In the genomic region with DNA sequence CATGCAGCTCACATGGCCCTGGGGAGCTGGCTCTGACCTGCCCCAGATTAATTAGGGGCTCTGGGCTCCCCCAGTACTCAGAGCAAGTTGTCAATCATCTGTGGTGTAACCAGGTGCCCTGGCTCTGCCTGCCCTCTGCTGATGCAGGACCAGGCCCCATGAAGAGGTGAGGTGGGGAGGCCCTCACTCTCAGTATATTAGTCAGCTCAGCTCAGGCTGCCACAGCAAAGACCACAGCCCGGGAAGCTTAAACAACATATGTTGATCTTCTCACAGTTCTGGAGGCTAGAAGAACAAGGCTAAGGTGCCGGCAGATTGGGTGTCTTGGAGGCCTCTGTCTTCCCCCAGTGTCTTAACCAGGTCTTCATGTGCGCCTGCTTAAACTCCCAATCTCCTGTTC, we compare ENCODE assay signal across 19 cellular contexts.
"Had no signal": no experiment of that assay in that cellular context is flagged by ENCODE, and none has a peak within 500 bp of the region (broad histone marks: within the 10 kb centered on the region; RNA-seq: fewer than 3 reads in every experiment).

No MANE protein-coding gene starts in this region.

- H3K27ac ChIP-seq: breast epithelium had no signal

- H3K36me3 ChIP-seq: breast epithelium, MG63 had no signal

- H3K9me3 ChIP-seq: breast epithelium, MG63 had no signal

- H3K4me1 Mint-ChIP-seq: activated naive CD4-positive, alpha-beta T cell treated with anti-CD3 and anti-CD28 coated beads, Interleukin-2, amount 50 U/mL, for 24 hours; T-helper 17 cell had no signal

- H3K36me3 Mint-ChIP-seq: activated naive CD4-positive, alpha-beta T cell treated with anti-CD3 and anti-CD28 coated beads, Interleukin-2, amount 50 U/mL, for 24 hours had no signal

- H3K4me3 ChIP-seq: breast epithelium, MG63 had no signal

- H3K27ac Mint-ChIP-seq: activated CD8-positive, alpha-beta T cell treated with anti-CD3 and anti-CD28 coated beads for 36 hours; activated naive CD4-positive, alpha-beta T cell treated with anti-CD3 and anti-CD28 coated beads, Interleukin-2, amount 50 U/mL, for 24 hours; activated T-cell treated with anti-CD3 and anti-CD28 coated beads, Interleukin-2, amount 50 U/mL, for 24 hours; activated T-helper 1 cell treated with anti-CD3 and anti-CD28 coated beads, Interleukin-12 subunit alpha, Interleukin-12 subunit beta, Interleukin-2, Interleukin-4 antibody, amounts not matched to agents 30 ng/mL and 10 ng/mL and 1 ng/mL, durations not matched to agents 14 hours and 24 hours and 36 hours; T-helper 17 cell had no signal

- H3K27me3 Mint-ChIP-seq: activated naive CD4-positive, alpha-beta T cell treated with anti-CD3 and anti-CD28 coated beads, Interleukin-2, amount 50 U/mL, for 24 hours; activated T-cell treated with anti-CD3 and anti-CD28 coated beads, Interleukin-2, amount 50 U/mL, for 24 hours had no signal

- H3K4me3 Mint-ChIP-seq: activated CD8-positive, alpha-beta T cell treated with anti-CD3 and anti-CD28 coated beads for 36 hours; activated naive CD4-positive, alpha-beta T cell treated with anti-CD3 and anti-CD28 coated beads, Interleukin-2, amount 50 U/mL, for 24 hours; activated T-cell treated with anti-CD3 and anti-CD28 coated beads, Interleukin-2, amount 50 U/mL, for 24 hours; activated T-helper 1 cell treated with anti-CD3 and anti-CD28 coated beads, Interleukin-12 subunit alpha, Interleukin-12 subunit beta, Interleukin-2, Interleukin-4 antibody, amounts not matched to agents 30 ng/mL and 10 ng/mL and 1 ng/mL, durations not matched to agents 14 hours and 24 hours and 36 hours; T-helper 17 cell had no signal

- ATAC-seq: activated CD8-positive, alpha-beta T cell treated with anti-CD3 and anti-CD28 coated beads for 36 hours; PC-3; T-helper 17 cell had no signal

- H3K4me1 ChIP-seq: breast epithelium had no signal

- DNase-seq: activated CD4-positive, CD25-positive, alpha-beta regulatory T cell; activated CD8-positive, alpha-beta T cell treated with anti-CD3 and anti-CD28 coated beads for 36 hours; activated effector memory CD4-positive, alpha-beta T cell treated with Interleukin-2 at 50 U/mL for 16 hours; activated naive CD4-positive, alpha-beta T cell; activated T-cell treated with anti-CD3 and anti-CD28 coated beads, Interleukin-2, amount 50 U/mL, for 24 hours; aorta; caudate nucleus; MG63; NCI-H1105; NCI-H1436; NCI-H1694 treated with DMSO at 0.1 percent for 48 hours; NCI-H2029 treated with DMSO at 0.1 percent for 48 hours; PC-3; SHP77 treated with DMSO at 0.1 percent for 48 hours; T-helper 17 cell; T-helper 9 cell had no signal

- H3K27me3 ChIP-seq: breast epithelium, MG63 had no signal

- H3K9me3 Mint-ChIP-seq: activated CD8-positive, alpha-beta T cell treated with anti-CD3 and anti-CD28 coated beads for 36 hours; activated naive CD4-positive, alpha-beta T cell treated with anti-CD3 and anti-CD28 coated beads, Interleukin-2, amount 50 U/mL, for 24 hours; activated T-cell treated with anti-CD3 and anti-CD28 coated beads, Interleukin-2, amount 50 U/mL, for 24 hours; activated T-helper 1 cell treated with anti-CD3 and anti-CD28 coated beads, Interleukin-12 subunit alpha, Interleukin-12 subunit beta, Interleukin-2, Interleukin-4 antibody, amounts not matched to agents 30 ng/mL and 10 ng/mL and 1 ng/mL, durations not matched to agents 14 hours and 24 hours and 36 hours had no signal
